19 cellular contexts compared by ENCODE assay signal in genomic region chr5:61906820-61907219, GRCh38.
DNase-seq lines count a peak whose midpoint lies in the region; ATAC-seq and TF ChIP-seq lines count a peak whose summit lies in the region.
"Had no signal": no experiment of that assay in that cellular context is flagged by ENCODE, and none has a peak within 500 bp of the region (broad histone marks: within the 10 kb centered on the region; RNA-seq: fewer than 3 reads in every experiment).

No MANE protein-coding gene starts in this region.

- CTCF ChIA-PET in CD8-positive, alpha-beta memory T cell (lab: Charles Lee): no interaction called here

- H3K36me3 Mint-ChIP-seq in neural progenitor cell: no peaks in the 10 kb centered on the region
- no peaks in the 10 kb centered on the region for H3K36me3 Mint-ChIP-seq in CD8-positive, alpha-beta memory T cell

- DNase-seq in neural progenitor cell (ENCODE audit: low spot score) (no peak), NCI-H2171 (lab: John Stamatoyannopoulos, UW) (no peak), inferior parietal cortex (ENCODE audit: extremely low spot score) (no peak)
- DNase-seq in CD8-positive, alpha-beta memory T cell: no peak
- DNase-seq: AML-193; CD4-positive, alpha-beta T cell; DMS153; DMS79; GDM1; HCEC 1CT had no signal

- no peaks in the 10 kb centered on the region for H3F3A ChIP-seq in neural progenitor cell (ENCODE audit: low read depth)

- no peak overlapping the region for H3K27ac ChIP-seq in neural progenitor cell
- H3K27ac ChIP-seq in CD8-positive, alpha-beta memory T cell (ENCODE audit: low read depth, low read length): no peak overlapping the region
- H3K27ac ChIP-seq: 22Rv1, A549, C4-2B, HL-60 had no signal

- no peaks in the 10 kb centered on the region for H4K20me1 ChIP-seq in neural progenitor cell (ENCODE audit: low read depth)

- no peaks in the 10 kb centered on the region for H3K9me3 Mint-ChIP-seq in neural progenitor cell
- peaks cover 0 to 6% (median 0%) of the 10 kb centered on the region in 5 donors for H3K9me3 Mint-ChIP-seq in CD8-positive, alpha-beta memory T cell

- no peak overlapping the region for H3K4me2 ChIP-seq in neural progenitor cell
- H3K4me2 ChIP-seq: A549, GM23338 had no signal

- peaks cover 14% of the 10 kb centered on the region for H3K4me1 ChIP-seq in neural progenitor cell
- no peaks in the 10 kb centered on the region for H3K4me1 ChIP-seq in CD8-positive, alpha-beta memory T cell (ENCODE audit: insufficient read depth, low read length)
- H3K4me1 ChIP-seq: A549 had no signal

- H2AFZ ChIP-seq in neural progenitor cell (replicated peaks): peak overlapping the region; percentile 30
- H2AFZ ChIP-seq: GM23338 had no signal

- H3K27ac Mint-ChIP-seq in neural progenitor cell: no peak overlapping the region
- H3K27ac Mint-ChIP-seq in CD8-positive, alpha-beta memory T cell: no peak overlapping the region
- H3K27ac Mint-ChIP-seq: CD4-positive, alpha-beta T cell; GM23338 had no signal

- H3K36me3 ChIP-seq in neural progenitor cell: no peaks in the 10 kb centered on the region
- H3K36me3 ChIP-seq in CD8-positive, alpha-beta memory T cell (ENCODE audit: insufficient read depth, low read length): no peaks in the 10 kb centered on the region

- POLR2A ChIA-PET in CD8-positive, alpha-beta memory T cell (lab: Charles Lee): no interaction called here

- H3K9ac ChIP-seq in neural progenitor cell: no peak overlapping the region

- no peaks in the 10 kb centered on the region for H3K27me3 Mint-ChIP-seq in neural progenitor cell (ENCODE audit: insufficient read depth, low read depth)
- no peaks in the 10 kb centered on the region for H3K27me3 Mint-ChIP-seq in CD8-positive, alpha-beta memory T cell
- H3K27me3 Mint-ChIP-seq: CD4-positive, alpha-beta T cell had no signal

- TF ChIP-seq CTCF in neural progenitor cell (IDR thresholded peaks at IDR 0.05): no peak

- H3K9me3 ChIP-seq in neural progenitor cell (ENCODE audit: low read depth): no peaks in the 10 kb centered on the region
- no peaks in the 10 kb centered on the region for H3K9me3 ChIP-seq in CD8-positive, alpha-beta memory T cell (ENCODE audit: low read length)
- H3K9me3 ChIP-seq: A549 had no signal

- H3K27me3 ChIP-seq in neural progenitor cell: no peaks in the 10 kb centered on the region
- H3K27me3 ChIP-seq in CD8-positive, alpha-beta memory T cell (ENCODE audit: insufficient read depth, low read length, poor library complexity, severe bottlenecking): no peaks in the 10 kb centered on the region

- no peak overlapping the region for H3K4me3 Mint-ChIP-seq in neural progenitor cell
- no peak overlapping the region for H3K4me3 Mint-ChIP-seq in CD8-positive, alpha-beta memory T cell
- H3K4me3 Mint-ChIP-seq: CD4-positive, alpha-beta T cell; GM23338 had no signal

- H3K4me1 Mint-ChIP-seq in neural progenitor cell: no peaks in the 10 kb centered on the region
- H3K4me1 Mint-ChIP-seq in CD8-positive, alpha-beta memory T cell: no peaks in the 10 kb centered on the region
- H3K4me1 Mint-ChIP-seq: GM23338 had no signal

- no peaks in the 10 kb centered on the region for H3K79me2 ChIP-seq in neural progenitor cell (ENCODE audit: low read depth)

- ATAC-seq in GM18502 (IDR thresholded peaks at IDR 0.05; ENCODE audit: poor library complexity, unreplicated experiment) (peak; percentile 44), GM21529 (IDR thresholded peaks at IDR 0.05; ENCODE audit: unreplicated experiment) (peak; percentile 41), HG03442 (IDR thresholded peaks at IDR 0.05; ENCODE audit: unreplicated experiment) (peak; percentile 50), HG03135 (IDR thresholded peaks at IDR 0.05; ENCODE audit: unreplicated experiment) (no peak)
- ATAC-seq: A549, GM23338 had no signal

- H3K4me3 ChIP-seq in neural progenitor cell: no peak overlapping the region
- H3K4me3 ChIP-seq in CD8-positive, alpha-beta memory T cell (ENCODE audit: low read length): no peak overlapping the region
- H3K4me3 ChIP-seq: A549, GM23338 had no signal
